8 cellular contexts compared by ENCODE assay signal in the genomic region with DNA sequence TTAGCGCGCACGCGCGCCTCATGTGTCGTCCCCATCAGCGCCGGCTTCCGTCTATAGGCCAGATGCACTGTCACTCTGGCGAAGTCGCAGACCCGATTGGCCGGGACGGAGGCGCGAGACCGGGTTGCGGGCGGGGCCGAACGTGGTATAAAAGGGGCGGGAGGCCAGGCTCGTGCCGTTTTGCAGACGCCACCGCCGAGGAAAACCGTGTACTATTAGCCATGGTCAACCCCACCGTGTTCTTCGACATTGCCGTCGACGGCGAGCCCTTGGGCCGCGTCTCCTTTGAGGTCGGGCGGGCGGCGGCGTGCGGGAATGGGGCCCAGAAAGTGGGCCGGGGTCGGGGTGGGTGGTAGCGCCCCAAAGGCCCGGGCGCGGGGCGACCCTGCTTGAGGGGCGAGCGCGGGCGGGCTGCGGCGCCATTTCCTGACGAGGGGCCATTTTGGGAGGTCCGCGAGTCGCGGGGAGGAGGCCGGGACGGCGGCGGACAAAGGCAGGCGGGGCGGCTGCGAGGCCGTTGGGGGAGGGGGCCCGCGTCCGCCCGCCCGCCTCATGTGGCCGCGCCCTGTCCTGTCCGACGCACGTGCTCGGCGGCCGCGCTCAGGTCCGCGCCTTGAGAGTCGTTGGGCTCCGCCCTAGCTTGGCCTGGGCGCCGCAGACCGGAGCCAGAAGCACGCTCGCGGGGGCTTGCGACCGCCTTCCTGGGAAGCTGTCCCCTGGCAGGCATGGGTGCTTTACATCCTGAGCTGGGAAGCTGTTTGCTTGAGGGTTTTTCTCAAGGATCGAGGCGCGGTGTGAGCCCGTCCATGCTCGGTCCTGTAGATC. TPM values are rescaled to one million over a fixed set of nuclear protein-coding genes. Genes with fewer than 3 reads are reported as not detected.
A peak's percentile ranks its signal among the peaks of the same experiment; 100 is the strongest.
DNase-seq lines count a peak whose midpoint lies in the region; ATAC-seq, FAIRE-seq and TF ChIP-seq lines count a peak whose summit lies in the region.

A gene (plus strand): TSS at position 178 of the 825 bp plus-strand sequence. CDS start 44 bp downstream, at position 222.

- no peak for TF ChIP-seq CTCF in kidney (IDR thresholded peaks at IDR 0.05; ENCODE audit: borderline replicate concordance, extremely low read depth, insufficient read depth)

- TF ChIP-seq POLR2A in GM19193 (IDR thresholded peaks at IDR 0.05; ENCODE audit: extremely low read depth, insufficient read depth, insufficient read length): peak; percentile 99

- peak; percentile 88 to 91 for DNase-seq in AML-193 (lab: John Stamatoyannopoulos, UW)
- DNase-seq in NCI-H510A treated with DMSO at 0.1 percent for 48 hours (lab: John Stamatoyannopoulos, UW): peak; percentile 88
- peak; percentile 98 for DNase-seq in activated CD4-positive, alpha-beta T cell treated with anti-CD3 and anti-CD28 coated beads for 24 hours (ENCODE audit: low read depth in 2 of 2)
- DNase-seq in cerebellum (ENCODE audit: low spot score): peak; percentile 98
- peak; percentile 100 for DNase-seq in kidney
- peak; percentile 97 to 98 for DNase-seq in stimulated activated CD4-positive, alpha-beta T cell treated with anti-CD3 and anti-CD28 coated beads, Interleukin-15, amount 100 ng/mL, for 1 hour (ENCODE audit: low read depth in 1 of 2, low spot score in 1 of 2)

- intact Hi-C loops in kidney (cut with DNase I): no loop called here

- peak within 1 kb of the TSS; percentile 82 to 88 for H3K9ac ChIP-seq in kidney (ENCODE audit: low read length in 2 of 2)

- H3K27ac ChIP-seq in kidney (ENCODE audit: low read depth in 2 of 2, low read length in 2 of 2): peak within 1 kb of the TSS; percentile 97 to 100

- no peak for FAIRE-seq in kidney (lab: Jason Lieb, UNC)

- H3K36me3 ChIP-seq in kidney (ENCODE audit: control insufficient read depth in 1 of 2, insufficient read depth in 2 of 2, low read length in 2 of 2): peaks cover 5 to 20% of the 10 kb centered on the region in 2 donors

- H3K4me3 ChIP-seq in kidney (ENCODE audit: low read length in 2 of 2): peak within 1 kb of the TSS; percentile 71 to 88

- ATAC-seq in HG03432 (IDR thresholded peaks at IDR 0.05; ENCODE audit: unreplicated experiment): peak; percentile 84

- H3K9me3 ChIP-seq in kidney (ENCODE audit: control insufficient read depth in 1 of 2, low read length in 2 of 2): no peaks in the 10 kb centered on the region

- peaks cover 6 to 11% of the 10 kb centered on the region in 2 donors for H3K4me1 ChIP-seq in kidney (ENCODE audit: control insufficient read depth in 1 of 2, insufficient read depth in 1 of 2, low read depth in 1 of 2, low read length in 2 of 2)

RNA-seq across cellular contexts. Expression of the gene that starts here (rescaled TPM):
- total RNA-seq in cerebellum (764 TPM), kidney (1,143 TPM)
- polyA plus RNA-seq in kidney (ENCODE audit: insufficient read depth, low read depth, low replicate concordance): 2,940 TPM

Comparison
In these comparisons a context has a peak if more than half of its experiments do, and no peak if none do; other contexts are left out.
1. Peak in every context shown above with its lines: DNase-seq, ATAC-seq, H3K4me3 ChIP-seq and H3K27ac ChIP-seq.